In genomic region chr1:15799928-15800835, GRCh38 we compare ENCODE assay signal across 8 cellular contexts. TPM values are rescaled to one million over a fixed set of nuclear protein-coding genes. Genes with fewer than 3 reads are reported as not detected.
A peak's percentile ranks its signal among the peaks of the same experiment; 100 is the strongest.
DNase-seq lines count a peak whose midpoint lies in the region; ATAC-seq, FAIRE-seq and TF ChIP-seq lines count a peak whose summit lies in the region.

No MANE protein-coding gene starts in this region.

- H3K27me3 ChIP-seq in ACC112 (ENCODE audit: insufficient read depth, low read length) (no peaks in the 10 kb centered on the region), bronchial epithelial cell (ENCODE audit: control insufficient read depth, insufficient read depth, low read length) (no peaks in the 10 kb centered on the region), lung (ENCODE audit: control insufficient read depth, insufficient read depth) (no peaks in the 10 kb centered on the region), A673 (replicated peaks; ENCODE audit: insufficient read depth, low read depth, low read length, poor library complexity) (no peaks in the 10 kb centered on the region)

- H3K9me3 ChIP-seq in lung (ENCODE audit: control insufficient read depth in 2 of 2, insufficient read depth in 1 of 2, low read length in 1 of 2), result no peaks in the 10 kb centered on the region
- H3K9me3 ChIP-seq in A673 (ENCODE audit: low read depth, low read length, poor library complexity, severe bottlenecking), result no peaks in the 10 kb centered on the region

- peak; percentile 52 for FAIRE-seq in bronchial epithelial cell (lab: Jason Lieb, UNC)

- CTCF ChIA-PET in A673 (lab: Charles Lee), result no interaction called here

- H3K79me2 ChIP-seq in ACC112 (ENCODE audit: control insufficient read depth, insufficient read depth, low read length, unreplicated experiment), result no peaks in the 10 kb centered on the region

- no peak for TF ChIP-seq CTCF in bronchial epithelial cell (IDR thresholded peaks at IDR 0.05; ENCODE audit: insufficient read depth, low read length, severe bottlenecking)
- no peak for TF ChIP-seq CTCF in lung (IDR thresholded peaks at IDR 0.05; ENCODE audit: control extremely low read depth, extremely low read depth)
- no peak for TF ChIP-seq CTCF in A673 (conservative IDR thresholded peaks at IDR 0.05; ENCODE audit: low read depth, low read length)

- ATAC-seq in lung (ENCODE audit: insufficient read depth, low FRiP score) (peak; percentile 64), GM18873 (IDR thresholded peaks at IDR 0.05; ENCODE audit: low FRiP score, unreplicated experiment) (no peak)

- H3K36me3 ChIP-seq in ACC112 (ENCODE audit: insufficient read depth, low read length), result no peaks in the 10 kb centered on the region
- no peaks in the 10 kb centered on the region for H3K36me3 ChIP-seq in bronchial epithelial cell (ENCODE audit: control insufficient read depth, insufficient read depth, low read length)
- no peaks in the 10 kb centered on the region for H3K36me3 ChIP-seq in lung (ENCODE audit: control insufficient read depth in 2 of 2, insufficient read depth in 2 of 2, low read length in 2 of 2)
- H3K36me3 ChIP-seq in A673 (ENCODE audit: insufficient read depth, low read length, poor library complexity, severe bottlenecking), result no peaks in the 10 kb centered on the region

- DNase-seq in LHCN-M2 (ENCODE audit: low read depth) (peak; percentile 64), bronchial epithelial cell (ENCODE audit: low read depth) (peak; percentile 94), lung (ENCODE audit: low spot score) (peak; percentile 74), occipital lobe (lab: John Stamatoyannopoulos, UW) (no peak), A673 (ENCODE audit: low spot score) (no peak), NCI-H2171 (lab: John Stamatoyannopoulos, UW) (no peak)

- BruUV-seq in A673 (replicated peaks; lab: Mats Ljungman, UMichigan), result no TSS peak

- H3K27ac ChIP-seq in ACC112 (ENCODE audit: low read depth, low read length) (peak overlapping the region; percentile 97), lung (ENCODE audit: low read depth in 1 of 2, low read length in 1 of 2) (peak overlapping the region in 1 of 2 donors; percentile 55), A673 (ENCODE audit: low read depth, low read length, poor library complexity, severe bottlenecking) (no peak overlapping the region)

- POLR2A ChIA-PET in A673 (lab: Charles Lee; ENCODE audit: low non-redundant PET), result no interaction called here

- no peak overlapping the region for H2AFZ ChIP-seq in ACC112 (ENCODE audit: low read length, unreplicated experiment)

- H3K4me3 ChIP-seq in ACC112 (ENCODE audit: low read depth, low read length), result peak overlapping the region; percentile 68
- no peak overlapping the region for H3K4me3 ChIP-seq in bronchial epithelial cell (ENCODE audit: low read depth, low read length)
- no peak overlapping the region for H3K4me3 ChIP-seq in lung
- H3K4me3 ChIP-seq in A673 (ENCODE audit: low read depth, low read length, poor library complexity, severe bottlenecking), result no peak overlapping the region

- peaks cover 66% of the 10 kb centered on the region for H3K4me1 ChIP-seq in ACC112 (ENCODE audit: control insufficient read depth, insufficient read depth, low read length, unreplicated experiment)
- peaks cover 0 to 4% of the 10 kb centered on the region in 2 donors for H3K4me1 ChIP-seq in lung (ENCODE audit: control insufficient read depth in 2 of 2, insufficient read depth in 2 of 2, low read length in 2 of 2)
- H3K4me1 ChIP-seq in A673 (ENCODE audit: insufficient read depth, low read length, poor library complexity, severe bottlenecking), result peaks cover 7% of the 10 kb centered on the region

- 48 to 75% methylated on average over 22 of the region's 22 CpGs for WGBS in lung, 2 donors

- intact Hi-C loops in A673 (cut with micrococcal nuclease; ENCODE audit: unreplicated experiment), result loop anchor here (5.0 kb wide), 2 partner anchors 147 to 257 kb away; no protein-coding TSS in a partner anchor

RNA-seq across cellular contexts. Expression of gene UQCRHL, which starts 7.3 kb away (rescaled TPM):
- total RNA-seq in LHCN-M2 (2014; rRNA removed) (1.3 and 1.4 TPM in 2 replicates), bronchial epithelial cell (1.8 and 4.9 TPM in 2 replicates), lung (1 to 10 TPM; 1.1 to 4.6 TPM), occipital lobe (2.7 TPM), A673 (2021) (3.1 and 4.1 TPM in 2 replicates)
- polyA plus RNA-seq in LHCN-M2 (2012), result 5.4 TPM
- 1 to 10 TPM; 1.6 to 1.8 TPM for polyA plus RNA-seq in lung

RNA-seq across cellular contexts. Expression of gene FBLIM1, which starts 41.6 kb away (rescaled TPM):
- total RNA-seq in LHCN-M2 (2014; rRNA removed) (10.3 and 10.4 TPM in 2 replicates), bronchial epithelial cell (60.9 and 72.4 TPM in 2 replicates), lung (10 to 100 TPM; 37.4 to 55.0 TPM), occipital lobe (11.4 TPM), A673 (2021) (38.9 and 39.3 TPM in 2 replicates)
- 21.0 TPM for polyA plus RNA-seq in LHCN-M2 (2012)
- 10 to 100 TPM; 15.8 to 26.2 TPM for polyA plus RNA-seq in lung

RNA-seq across cellular contexts. Expression of gene SPEN, which starts 47.3 kb away (rescaled TPM):
- 7.6 and 7.7 TPM in 2 replicates for total RNA-seq in LHCN-M2 (2014; rRNA removed)
- 10.8 TPM for polyA plus RNA-seq in LHCN-M2 (2012)
- total RNA-seq in bronchial epithelial cell, result 18.3 and 19.2 TPM in 2 replicates
- total RNA-seq in lung, result 10 to 100 TPM; 50.0 to 82.3 TPM
- 10 to 100 TPM; 10.7 to 23.5 TPM for polyA plus RNA-seq in lung
- 80.0 TPM for total RNA-seq in occipital lobe
- total RNA-seq in A673 (2021), result 70.3 and 74.3 TPM in 2 replicates

RNA-seq across cellular contexts. Expression of gene TMEM82, which starts 57.9 kb away (rescaled TPM):
- 0.11 TPM in 1 of 2 replicates, not detected in the other for total RNA-seq in LHCN-M2 (2014; rRNA removed)
- polyA plus RNA-seq in LHCN-M2 (2012), result not detected
- total RNA-seq in bronchial epithelial cell, result not detected in 2 replicates
- total RNA-seq in lung, result not detected
- not detected for polyA plus RNA-seq in lung
- total RNA-seq in occipital lobe, result not detected
- total RNA-seq in A673 (2021), result not detected in 2 replicates

Comparison
In these comparisons a context has a peak if more than half of its experiments do, and no peak if none do; other contexts are left out.
1. DNase-seq: peak in LHCN-M2 (single experiment), bronchial epithelial cell (single experiment) and lung (single experiment); none in occipital lobe (single experiment), A673 (single experiment) and NCI-H2171 (single experiment).